In genomic region chr12:73262788-73263381, GRCh38 we compare ENCODE assay signal across 15 cellular contexts.
A peak's percentile ranks its signal among the peaks of the same experiment; 100 is the strongest.
DNase-seq lines count a peak whose midpoint lies in the region; ATAC-seq and TF ChIP-seq lines count a peak whose summit lies in the region.
"Had no signal": no experiment of that assay in that cellular context is flagged by ENCODE, and none has a peak within 500 bp of the region (broad histone marks: within the 10 kb centered on the region; RNA-seq: fewer than 3 reads in every experiment).

No MANE protein-coding gene starts in this region.

- intact Hi-C loops in right lobe of liver (cut with DNase I), result no loop called here

- H3K27ac ChIP-seq in right lobe of liver (no peak overlapping the region), osteoblast (ENCODE audit: low read depth, low read length) (no peak overlapping the region)
- H3K27ac ChIP-seq: GM23248 had no signal

- H3K4me3 ChIP-seq in LNCaP clone FGC (ENCODE audit: low read depth, low read length) (no peak overlapping the region), right lobe of liver (no peak overlapping the region), osteoblast (ENCODE audit: insufficient read depth, low read length) (no peak overlapping the region)
- H3K4me3 ChIP-seq: GM23248 had no signal

- TF ChIP-seq POLR2A in right lobe of liver (IDR thresholded peaks at IDR 0.05), result no peak

- H4K20me1 ChIP-seq in osteoblast (ENCODE audit: insufficient read depth, low read length), result no peaks in the 10 kb centered on the region

- TF ChIP-seq CTCF in LNCaP clone FGC (IDR thresholded peaks at IDR 0.05; ENCODE audit: control insufficient read depth, extremely low read depth, insufficient read depth) (no peak), right lobe of liver (IDR thresholded peaks at IDR 0.05) (no peak), osteoblast (IDR thresholded peaks at IDR 0.05; ENCODE audit: extremely low read depth, low read depth, low read length) (no peak)

- no peak overlapping the region for H2AFZ ChIP-seq in osteoblast (ENCODE audit: low read length)
- H2AFZ ChIP-seq: GM23248 had no signal

- H3K9me3 ChIP-seq in right lobe of liver, result no peaks in the 10 kb centered on the region
- H3K9me3 ChIP-seq in osteoblast (ENCODE audit: low read depth, low read length), result peaks cover 4% of the 10 kb centered on the region

- H3K4me1 ChIP-seq in right lobe of liver (peaks cover 0 to 13% (median 6%) of the 10 kb centered on the region in 4 donors), osteoblast (ENCODE audit: insufficient read depth, low read length) (no peaks in the 10 kb centered on the region)

- ATAC-seq in left lobe of liver, result peak; percentile 71
- ATAC-seq in right lobe of liver, result peak; percentile 55 to 87 (median 82)

- no peaks in the 10 kb centered on the region for H3K79me2 ChIP-seq in osteoblast (ENCODE audit: insufficient read depth, low read length)

- DNase-seq in LNCaP clone FGC (ENCODE audit: low read depth) (peak; percentile 22), left lobe of liver (ENCODE audit: low spot score) (no peak), right lobe of liver (no peak), AG08396 (ENCODE audit: low spot score) (no peak), osteoblast (ENCODE audit: insufficient read length, low spot score, missing footprints) (no peak), retina (no peak)
- DNase-seq: C1 segment of cervical spinal cord; Calu3; CD4-positive, alpha-beta memory T cell; COR-L47; DMS53; DMS79 treated with DMSO at 0.1 percent for 48 hours; GM23248; H7; HCEC 1CT had no signal

- WGBS in right lobe of liver (ENCODE audit: insufficient coverage, low coverage, low lambda C conversion rate, missing lambda C conversion rate), result 0% methylated on average over 1 of the region's 1 CpG

- H3K27me3 ChIP-seq in right lobe of liver (no peaks in the 10 kb centered on the region), osteoblast (ENCODE audit: insufficient read depth, low read length) (no peaks in the 10 kb centered on the region)

- H3K36me3 ChIP-seq in right lobe of liver, result no peaks in the 10 kb centered on the region
- H3K36me3 ChIP-seq in osteoblast (ENCODE audit: insufficient read depth, low read length), result no peaks in the 10 kb centered on the region

- no peak overlapping the region for H3K4me2 ChIP-seq in osteoblast (ENCODE audit: insufficient read depth, low read length)
